Comparison of ENCODE assay signal across 17 cellular contexts in the genomic region with DNA sequence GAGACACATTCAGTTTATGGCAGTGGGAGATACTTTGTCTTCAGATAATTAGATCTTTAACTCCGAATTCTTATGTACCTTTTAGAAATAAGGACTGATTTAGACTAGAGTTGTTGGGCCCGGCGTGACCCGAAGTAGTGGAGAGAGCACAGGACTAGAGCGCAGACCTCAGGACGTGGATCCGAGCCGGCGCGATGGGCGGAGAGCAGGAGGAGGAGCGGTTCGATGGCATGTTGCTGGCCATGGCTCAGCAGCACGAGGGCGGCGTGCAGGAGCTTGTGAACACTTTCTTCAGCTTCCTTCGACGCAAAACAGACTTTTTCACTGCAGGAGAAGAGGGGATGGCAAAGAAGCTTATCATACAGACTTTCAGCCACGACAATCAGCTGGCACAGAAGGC. TPM values are rescaled to one million over a fixed set of nuclear protein-coding genes. Genes with fewer than 3 reads are reported as not detected.
DNase-seq lines count a peak whose midpoint lies in the region; ATAC-seq and TF ChIP-seq lines count a peak whose summit lies in the region.
"Had no signal": no experiment of that assay in that cellular context is flagged by ENCODE, and none has a peak within 500 bp of the region (broad histone marks: within the 10 kb centered on the region; RNA-seq: fewer than 3 reads in every experiment).

No MANE protein-coding gene starts in this region.

- WGBS in H9 (ENCODE audit: extremely low coverage, insufficient read length, low lambda C conversion rate), result no CpG with 5 or more reads among the region's 19 CpGs

- H3K27ac Mint-ChIP-seq in H9 (0 out of 7 replicates have a peak overlapping the region, but pooled peaks of 2 of the 3 experiments have one; percentile 8 to 27), WTC11 (peak overlapping the region; percentile 14; the same call in 1 of the 2 replicates), endothelial cell (ENCODE audit: unreplicated experiment) (no peak overlapping the region), nephron progenitor cell (peak overlapping the region; percentile 79)
- H3K27ac Mint-ChIP-seq: CD4-positive, CD25-positive, alpha-beta regulatory T cell; CD8-positive, alpha-beta T cell; GM23338; HFFc6 had no signal

- H2AK5ac ChIP-seq in H9 (ENCODE audit: insufficient read length, low read length), result no peak overlapping the region

- H3K4ac ChIP-seq in H9 (ENCODE audit: low read depth, low read length), result no peak overlapping the region

- H3K27me3 Mint-ChIP-seq in H9 (ENCODE audit: low read depth), result no peaks in the 10 kb centered on the region
- no peaks in the 10 kb centered on the region for H3K27me3 Mint-ChIP-seq in WTC11 (ENCODE audit: low read depth)
- no peaks in the 10 kb centered on the region for H3K27me3 Mint-ChIP-seq in endothelial cell (ENCODE audit: unreplicated experiment)
- H3K27me3 Mint-ChIP-seq in nephron progenitor cell (ENCODE audit: low read depth, poor library complexity), result no peaks in the 10 kb centered on the region

- no peak overlapping the region for H2BK12ac ChIP-seq in H9 (ENCODE audit: insufficient read length, low read depth, low read length)

- H3K9ac ChIP-seq in H9 (ENCODE audit: extremely low read depth, insufficient read length, low read length), result no peak overlapping the region

- no peak overlapping the region for H2AFZ ChIP-seq in H9 (ENCODE audit: low read length)
- H2AFZ ChIP-seq: GM23338 had no signal

- no peaks in the 10 kb centered on the region for H4K20me1 ChIP-seq in H9 (ENCODE audit: control insufficient read depth, insufficient read depth, insufficient read length)

- H2BK20ac ChIP-seq in H9 (ENCODE audit: low read depth, low read length, poor library complexity, severe bottlenecking), result no peak overlapping the region

- ATAC-seq in WTC11, result no peak
- no peak for ATAC-seq in HG02973 (IDR thresholded peaks at IDR 0.05; ENCODE audit: unreplicated experiment)
- no peak for ATAC-seq in HG03521 (IDR thresholded peaks at IDR 0.05; ENCODE audit: unreplicated experiment)
- no peak for ATAC-seq in omental fat pad (ENCODE audit: low FRiP score)
- ATAC-seq: CD8-positive, alpha-beta T cell; GM23338 had no signal

- no peak overlapping the region for H3K23ac ChIP-seq in H9 (ENCODE audit: insufficient read length, low read depth, low read length)

- H3K9me3 Mint-ChIP-seq in H9 (no peaks in the 10 kb centered on the region; a peak in 1 of 5 replicates), WTC11 (peaks cover 18% of the 10 kb centered on the region), endothelial cell (ENCODE audit: unreplicated experiment) (no peaks in the 10 kb centered on the region), nephron progenitor cell (peaks cover 5% of the 10 kb centered on the region)
- H3K9me3 Mint-ChIP-seq: CD8-positive, alpha-beta T cell; GM23338; HFFc6 had no signal

- H2BK15ac ChIP-seq in H9 (ENCODE audit: low read depth, low read length), result no peak overlapping the region

- no peak for DNase-seq in H9
- no peak for DNase-seq in WTC11 (ENCODE audit: low spot score)
- no peak for DNase-seq in endothelial cell (ENCODE audit: low spot score)
- no peak for DNase-seq in nephron progenitor cell
- DNase-seq in C1 segment of cervical spinal cord (lab: John Stamatoyannopoulos, UW), result no peak
- no peak for DNase-seq in omental fat pad (ENCODE audit: low spot score)
- DNase-seq: Caco-2; CD4-positive, CD25-positive, alpha-beta regulatory T cell; CD8-positive, alpha-beta T cell; DMS153; DND-41; HFFc6 had no signal

- H3K36me3 Mint-ChIP-seq in H9 (ENCODE audit: insufficient read depth in 1 of 3, low read depth in 3 of 3) (peaks cover 9 to 13% (median 11%) of the 10 kb centered on the region in 3 experiments), WTC11 (peaks cover 13% of the 10 kb centered on the region), endothelial cell (ENCODE audit: low read depth, unreplicated experiment) (peaks cover 7% of the 10 kb centered on the region), nephron progenitor cell (ENCODE audit: low read depth) (peaks cover 38% of the 10 kb centered on the region)
- H3K36me3 Mint-ChIP-seq: CD4-positive, CD25-positive, alpha-beta regulatory T cell; CD8-positive, alpha-beta T cell had no signal

- H3K4me3 Mint-ChIP-seq in H9, result no peak overlapping the region
- H3K4me3 Mint-ChIP-seq in WTC11, result no peak overlapping the region
- peak overlapping the region; percentile 18 for H3K4me3 Mint-ChIP-seq in endothelial cell (ENCODE audit: unreplicated experiment)
- H3K4me3 Mint-ChIP-seq in nephron progenitor cell, result no peak overlapping the region
- H3K4me3 Mint-ChIP-seq: CD4-positive, CD25-positive, alpha-beta regulatory T cell; CD8-positive, alpha-beta T cell; GM23338; HFFc6 had no signal

- H3K4me1 ChIP-seq in H9 (ENCODE audit: insufficient read depth, low read length), result peaks cover 2% of the 10 kb centered on the region; the same call in 1 of the 2 replicates

- no peaks in the 10 kb centered on the region for H3K27me3 ChIP-seq in H9 (ENCODE audit: insufficient read depth, low read length)

- no peaks in the 10 kb centered on the region for H3K9me3 ChIP-seq in H9 (ENCODE audit: control insufficient read depth, low read depth, low read length)
- H3K9me3 ChIP-seq: Caco-2, HAP-1 had no signal

- CTCF ChIA-PET in WTC11 (lab: Charles Lee), result no interaction called here

- peaks cover 32 to 56% of the 10 kb centered on the region in 2 experiments for H3K4me1 Mint-ChIP-seq in H9
- H3K4me1 Mint-ChIP-seq in WTC11, result peaks cover 56% of the 10 kb centered on the region
- peaks cover 4% of the 10 kb centered on the region for H3K4me1 Mint-ChIP-seq in endothelial cell (ENCODE audit: unreplicated experiment)
- peaks cover 40% of the 10 kb centered on the region for H3K4me1 Mint-ChIP-seq in nephron progenitor cell
- H3K4me1 Mint-ChIP-seq: CD4-positive, CD25-positive, alpha-beta regulatory T cell had no signal

- no peak overlapping the region for H3T11ph ChIP-seq in H9 (ENCODE audit: low read length)

- no peak overlapping the region for H3K14ac ChIP-seq in H9 (ENCODE audit: insufficient read depth, low read length)

- no peaks in the 10 kb centered on the region for H3K23me2 ChIP-seq in H9 (ENCODE audit: insufficient read length, low read depth, low read length, poor library complexity, severe bottlenecking)

- no peak for TF ChIP-seq CTCF in H9 (conservative IDR thresholded peaks at IDR 0.05)
- no peak for TF ChIP-seq CTCF in WTC11 (IDR thresholded peaks at IDR 0.05)
- TF ChIP-seq CTCF in endothelial cell (IDR thresholded peaks at IDR 0.05; ENCODE audit: unreplicated experiment), result no peak
- no peak for TF ChIP-seq CTCF in nephron progenitor cell (IDR thresholded peaks at IDR 0.05)
- no peak for TF ChIP-seq CTCF in omental fat pad (IDR thresholded peaks at IDR 0.05)

- peaks cover 4% of the 10 kb centered on the region; the same call in 1 of the 2 replicates for H3K79me2 ChIP-seq in H9 (ENCODE audit: insufficient read depth, low read length)

- H3K27ac ChIP-seq in H9 (ENCODE audit: insufficient read length, low read depth, low read length), result no peak overlapping the region
- H3K27ac ChIP-seq: C4-2B had no signal

- no peak overlapping the region for H4K91ac ChIP-seq in H9 (ENCODE audit: insufficient read length, low read depth, low read length)

- H4K8ac ChIP-seq in H9 (replicated peaks; ENCODE audit: insufficient read length, low read depth, low read length), result no peak overlapping the region

- H3K18ac ChIP-seq in H9 (ENCODE audit: insufficient read length, low read depth, low read length), result no peak overlapping the region

- POLR2A ChIA-PET in WTC11 (lab: Charles Lee), result no interaction called here

- no peak overlapping the region for H2BK5ac ChIP-seq in H9 (ENCODE audit: insufficient read length, low read length)

- H4K5ac ChIP-seq in H9 (ENCODE audit: insufficient read length, low read depth, low read length), result no peak overlapping the region

- no peak overlapping the region for H3K4me2 ChIP-seq in H9 (ENCODE audit: insufficient read depth, insufficient read length, low read length)
- H3K4me2 ChIP-seq: GM23338 had no signal

- H3K79me1 ChIP-seq in H9 (ENCODE audit: insufficient read depth, low read depth, low read length, poor library complexity, severe bottlenecking), result peaks cover 3% of the 10 kb centered on the region

- no peak overlapping the region for H3K56ac ChIP-seq in H9 (ENCODE audit: insufficient read length, low read depth, low read length)

- H2BK120ac ChIP-seq in H9 (ENCODE audit: low read depth, low read length, poor library complexity, severe bottlenecking), result no peak overlapping the region

TF ChIP-seq in WTC11, 78 proteins besides CTCF, POLR2A, EP300 and RAD21:
- TF ChIP-seq CREB1 (CRISPR knock-in tag; IDR thresholded peaks at IDR 0.05) (no peak), TEAD4 (CRISPR knock-in tag; IDR thresholded peaks at IDR 0.05) (no peak)
- TF ChIP-seq, protein P1, sequence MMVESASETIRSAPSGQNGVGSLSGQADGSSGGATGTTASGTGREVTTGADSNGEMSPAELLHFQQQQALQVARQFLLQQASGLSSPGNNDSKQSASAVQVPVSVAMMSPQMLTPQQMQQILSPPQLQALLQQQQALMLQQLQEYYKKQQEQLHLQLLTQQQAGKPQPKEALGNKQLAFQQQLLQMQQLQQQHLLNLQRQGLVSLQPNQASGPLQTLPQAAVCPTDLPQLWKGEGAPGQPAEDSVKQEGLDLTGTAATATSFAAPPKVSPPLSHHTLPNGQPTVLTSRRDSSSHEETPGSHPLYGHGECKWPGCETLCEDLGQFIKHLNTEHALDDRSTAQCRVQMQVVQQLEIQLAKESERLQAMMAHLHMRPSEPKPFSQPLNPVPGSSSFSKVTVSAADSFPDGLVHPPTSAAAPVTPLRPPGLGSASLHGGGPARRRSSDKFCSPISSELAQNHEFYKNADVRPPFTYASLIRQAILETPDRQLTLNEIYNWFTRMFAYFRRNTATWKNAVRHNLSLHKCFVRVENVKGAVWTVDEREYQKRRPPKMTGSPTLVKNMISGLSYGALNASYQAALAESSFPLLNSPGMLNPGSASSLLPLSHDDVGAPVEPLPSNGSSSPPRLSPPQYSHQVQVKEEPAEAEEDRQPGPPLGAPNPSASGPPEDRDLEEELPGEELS (CRISPR knock-in tag; IDR thresholded peaks at IDR 0.05), result no peak

RNA-seq across cellular contexts. Expression of a gene that starts 54.5 kb away (rescaled TPM):
- total RNA-seq in H9 (2021), result 30.3 and 33.6 TPM in 2 replicates
- 43.0 to 45.5 TPM (median 43.7 TPM) in 3 replicates for total RNA-seq in WTC11 (2021)
- total RNA-seq in endothelial cell (ENCODE audit: unreplicated experiment), result 41.7 TPM
- 10 to 100 TPM; 34.6 to 62.1 (median 51.3) TPM for total RNA-seq in omental fat pad
